ENCODE assay signal across 19 cellular contexts in the genomic region with DNA sequence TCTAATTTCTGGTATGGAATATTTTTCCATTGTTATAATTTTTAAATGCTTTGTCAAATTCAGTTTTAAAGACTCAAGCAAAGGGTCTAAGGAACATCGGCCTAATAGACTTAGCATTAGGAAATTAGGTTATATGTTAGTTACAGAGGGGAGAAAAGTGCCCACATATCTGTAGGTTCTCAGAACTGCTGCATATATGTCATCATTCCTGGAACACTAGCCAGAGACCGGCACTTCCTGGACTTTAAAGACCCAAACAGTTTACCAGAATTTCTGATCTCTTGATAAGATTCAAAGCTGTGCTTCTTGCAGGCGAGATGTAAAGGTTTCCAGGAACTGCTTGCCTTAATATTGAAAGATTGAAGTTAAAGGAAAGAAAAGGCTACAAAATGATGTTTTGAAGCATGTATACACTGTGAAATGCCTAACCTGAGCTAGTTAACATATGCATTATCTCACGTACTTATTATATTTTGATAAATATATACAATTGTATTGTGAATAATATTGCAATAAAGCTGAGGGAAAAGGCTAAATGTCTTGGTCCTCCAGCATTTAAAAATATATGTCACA.
"Had no signal": no experiment of that assay in that cellular context is flagged by ENCODE, and none has a peak within 500 bp of the region (broad histone marks: within the 10 kb centered on the region; RNA-seq: fewer than 3 reads in every experiment).

No MANE protein-coding gene starts in this region.

- H3K9me3 ChIP-seq: right atrium auricular region, tibial artery, uterus had no signal

- H3K4me1 ChIP-seq: right atrium auricular region, tibial artery, uterus had no signal

- H3K27me3 Mint-ChIP-seq: activated naive CD8-positive, alpha-beta T cell treated with anti-CD3 and anti-CD28 coated beads, Interleukin-2, amount 50 U/mL, for 24 hours; natural killer cell treated with Interleukin-12 subunit alpha and Interleukin-12 subunit beta and Interleukin-15 and Interleukin-18, amount 100 ng/mL, for 72 hours; progenitor cell of endocrine pancreas had no signal

- H3K4me3 ChIP-seq: dorsolateral prefrontal cortex, right atrium auricular region, skin epidermis, tibial artery, uterus had no signal

- DNase-seq: activated CD4-positive, alpha-beta T cell treated with anti-CD3 and anti-CD28 coated beads for 48 hours; activated CD8-positive, alpha-beta memory T cell treated with anti-CD3 and anti-CD28 coated beads for 24 hours; activated naive CD4-positive, alpha-beta T cell; activated naive CD8-positive, alpha-beta T cell treated with anti-CD3 and anti-CD28 coated beads, Interleukin-2, amount 50 U/mL, for 24 hours; activated T-cell treated with anti-CD3 and anti-CD28 coated beads for 4 hours; dorsolateral prefrontal cortex; endodermal cell; hypothalamus; mesendoderm; occipital lobe; stimulated activated CD4-positive, alpha-beta T cell treated with anti-CD3 and anti-CD28 coated beads, Interleukin-4, amount 100 ng/mL, for 24 hours; stimulated activated naive CD4-positive, alpha-beta T cell; tibial artery; uterus had no signal

- H3K36me3 ChIP-seq: right atrium auricular region, tibial artery, uterus had no signal

- ATAC-seq: activated naive CD8-positive, alpha-beta T cell treated with anti-CD3 and anti-CD28 coated beads, Interleukin-2, amount 50 U/mL, for 24 hours; natural killer cell treated with Interleukin-12 subunit alpha and Interleukin-12 subunit beta and Interleukin-15 and Interleukin-18, amount 100 ng/mL, for 72 hours; WTC11 had no signal

- H3K9me3 Mint-ChIP-seq: endodermal cell, WTC11 had no signal

- H3K27ac ChIP-seq: dorsolateral prefrontal cortex, right atrium auricular region, skin epidermis, tibial artery, uterus had no signal

- H3K36me3 Mint-ChIP-seq: natural killer cell treated with Interleukin-12 subunit alpha and Interleukin-12 subunit beta and Interleukin-15 and Interleukin-18, amount 100 ng/mL, for 72 hours; WTC11 had no signal

- H3K27me3 ChIP-seq: dorsolateral prefrontal cortex, right atrium auricular region, tibial artery, uterus had no signal

- H3K4me3 Mint-ChIP-seq: activated naive CD8-positive, alpha-beta T cell treated with anti-CD3 and anti-CD28 coated beads, Interleukin-2, amount 50 U/mL, for 24 hours; endodermal cell; natural killer cell treated with Interleukin-12 subunit alpha and Interleukin-12 subunit beta and Interleukin-15 and Interleukin-18, amount 100 ng/mL, for 72 hours; WTC11 had no signal

- H3K27ac Mint-ChIP-seq: activated naive CD8-positive, alpha-beta T cell treated with anti-CD3 and anti-CD28 coated beads, Interleukin-2, amount 50 U/mL, for 24 hours; endodermal cell; natural killer cell treated with Interleukin-12 subunit alpha and Interleukin-12 subunit beta and Interleukin-15 and Interleukin-18, amount 100 ng/mL, for 72 hours; progenitor cell of endocrine pancreas; WTC11 had no signal

- H3K4me1 Mint-ChIP-seq: activated naive CD8-positive, alpha-beta T cell treated with anti-CD3 and anti-CD28 coated beads, Interleukin-2, amount 50 U/mL, for 24 hours; endodermal cell; WTC11 had no signal
